ENCODE assay signal across 24 cellular contexts in genomic region chr3:102737353-102737752, GRCh38.
DNase-seq lines count a peak whose midpoint lies in the region; ATAC-seq, FAIRE-seq and TF ChIP-seq lines count a peak whose summit lies in the region.
"Had no signal": no experiment of that assay in that cellular context is flagged by ENCODE, and none has a peak within 500 bp of the region (broad histone marks: within the 10 kb centered on the region; RNA-seq: fewer than 3 reads in every experiment).

No MANE protein-coding gene starts in this region.

- H3K27ac ChIP-seq in right atrium auricular region (no peak overlapping the region), mesendoderm (ENCODE audit: low read depth, low read length) (no peak overlapping the region)
- H3K27ac ChIP-seq: 22Rv1, A549, BLaER1, HL-60 had no signal

- no peak overlapping the region for H2BK120ac ChIP-seq in mesendoderm (ENCODE audit: low read depth, low read length)

- peak; percentile 10 for ATAC-seq in Right ventricle myocardium inferior
- peak; percentile 44 for ATAC-seq in WTC11
- ATAC-seq in left ventricle myocardium superior: peak; percentile 22
- no peak for ATAC-seq in natural killer cell treated with Interleukin-12 subunit alpha and Interleukin-12 subunit beta and Interleukin-15 and Interleukin-18, amount 100 ng/mL, for 72 hours
- ATAC-seq: A549; CD8-positive, alpha-beta T cell; K562 had no signal

- CTCF ChIA-PET in WTC11 (lab: Charles Lee): interaction anchor here (1.0 kb wide), 1 partner anchor 509 kb away, joined by 3 read pairs; no protein-coding TSS in a partner anchor

- FAIRE-seq in H54 (lab: Jason Lieb, UNC): no peak
- FAIRE-seq: A549, G401.6, GM12891, GM19239, K562 had no signal

- H3K36me3 ChIP-seq in right atrium auricular region (no peaks in the 10 kb centered on the region), mesendoderm (ENCODE audit: control insufficient read depth, insufficient read depth, low read length) (no peaks in the 10 kb centered on the region)
- H3K36me3 ChIP-seq: BLaER1 had no signal

- 0 out of 2 replicates have a peak, but pooled peaks cover 3% of the 10 kb centered on the region for H3K36me3 Mint-ChIP-seq in WTC11
- no peaks in the 10 kb centered on the region for H3K36me3 Mint-ChIP-seq in natural killer cell treated with Interleukin-12 subunit alpha and Interleukin-12 subunit beta and Interleukin-15 and Interleukin-18, amount 100 ng/mL, for 72 hours
- H3K36me3 Mint-ChIP-seq: CD14-positive monocyte; CD8-positive, alpha-beta T cell had no signal

- H2AK5ac ChIP-seq in mesendoderm (ENCODE audit: low read length): no peak overlapping the region

- POLR2A ChIA-PET in WTC11 (lab: Charles Lee): no interaction called here

- H3K4me3 Mint-ChIP-seq in WTC11: no peak overlapping the region
- no peak overlapping the region for H3K4me3 Mint-ChIP-seq in natural killer cell treated with Interleukin-12 subunit alpha and Interleukin-12 subunit beta and Interleukin-15 and Interleukin-18, amount 100 ng/mL, for 72 hours
- H3K4me3 Mint-ChIP-seq: CD14-positive monocyte; CD8-positive, alpha-beta T cell had no signal

- H2BK5ac ChIP-seq in mesendoderm (ENCODE audit: low read length): no peak overlapping the region

- peaks cover 0 to 11% of the 10 kb centered on the region in 2 donors for H3K4me1 ChIP-seq in right atrium auricular region
- H3K4me1 ChIP-seq in mesendoderm (ENCODE audit: control insufficient read depth, low read depth, low read length): no peaks in the 10 kb centered on the region
- H3K4me1 ChIP-seq: BLaER1 had no signal

- intact Hi-C loops in Right ventricle myocardium inferior (cut with DNase I) (loop anchor here (1.0 to 10.0 kb wide), 3 partner anchors 40 to 503 kb away; no protein-coding TSS in a partner anchor), left ventricle myocardium superior (cut with micrococcal nuclease) (no loop called here)

- H3K79me1 ChIP-seq in mesendoderm (ENCODE audit: low read length): no peaks in the 10 kb centered on the region

- H3K4me1 Mint-ChIP-seq in WTC11: peaks cover 24% of the 10 kb centered on the region
- no peaks in the 10 kb centered on the region for H3K4me1 Mint-ChIP-seq in natural killer cell treated with Interleukin-12 subunit alpha and Interleukin-12 subunit beta and Interleukin-15 and Interleukin-18, amount 100 ng/mL, for 72 hours (ENCODE audit: low read depth in 2 of 2)
- H3K4me1 Mint-ChIP-seq: CD14-positive monocyte had no signal

- TF ChIP-seq POLR2A in H54 (IDR thresholded peaks at IDR 0.05; ENCODE audit: low read depth, low read length): no peak

- DNase-seq in Right ventricle myocardium inferior (ENCODE audit: missing footprints) (no peak), right atrium auricular region (ENCODE audit: low spot score) (no peak), WTC11 (ENCODE audit: low spot score) (no peak), left ventricle myocardium superior (no peak), mesendoderm (peak; percentile 27), H54 (ENCODE audit: insufficient read length, low spot score) (no peak), DMS79 treated with DMSO at 0.1 percent for 48 hours (lab: John Stamatoyannopoulos, UW) (no peak)
- DNase-seq in natural killer cell treated with Interleukin-12 subunit alpha and Interleukin-12 subunit beta and Interleukin-15 and Interleukin-18, amount 100 ng/mL, for 72 hours (ENCODE audit: low spot score): no peak
- DNase-seq: Calu3; CD8-positive, alpha-beta T cell; DND-41; EL; GOT3; HCEC 1CT; IMR-90 had no signal

- WGBS in mesendoderm (ENCODE audit: extremely low coverage, insufficient coverage, low lambda C conversion rate): no CpG with 5 or more reads among the region's 3 CpGs

- H3K4me3 ChIP-seq in right atrium auricular region (no peak overlapping the region), mesendoderm (ENCODE audit: low read length) (no peak overlapping the region)
- H3K4me3 ChIP-seq: A549, BLaER1, K562 had no signal

- H3K23ac ChIP-seq in mesendoderm (ENCODE audit: low read length): no peak overlapping the region

- no peak overlapping the region for H3K9ac ChIP-seq in mesendoderm (ENCODE audit: low read length)
- H3K9ac ChIP-seq: BLaER1 had no signal

- peaks cover 4% of the 10 kb centered on the region for H3K9me3 Mint-ChIP-seq in WTC11
- no peaks in the 10 kb centered on the region for H3K9me3 Mint-ChIP-seq in natural killer cell treated with Interleukin-12 subunit alpha and Interleukin-12 subunit beta and Interleukin-15 and Interleukin-18, amount 100 ng/mL, for 72 hours
- H3K9me3 Mint-ChIP-seq: CD8-positive, alpha-beta T cell had no signal

- H4K8ac ChIP-seq in mesendoderm (ENCODE audit: low read depth, low read length): no peak overlapping the region

- TF ChIP-seq CTCF in right atrium auricular region (IDR thresholded peaks at IDR 0.05) (no peak), WTC11 (IDR thresholded peaks at IDR 0.05) (no peak)

- no peak overlapping the region for H3K4me2 ChIP-seq in mesendoderm (ENCODE audit: low read length)
- H3K4me2 ChIP-seq: A549, BLaER1 had no signal

- no peak overlapping the region for H2BK15ac ChIP-seq in mesendoderm (replicated peaks; ENCODE audit: low read depth)

- no peak overlapping the region for H3K27ac Mint-ChIP-seq in WTC11
- H3K27ac Mint-ChIP-seq in natural killer cell treated with Interleukin-12 subunit alpha and Interleukin-12 subunit beta and Interleukin-15 and Interleukin-18, amount 100 ng/mL, for 72 hours: no peak overlapping the region
- H3K27ac Mint-ChIP-seq: CD14-positive monocyte; CD8-positive, alpha-beta T cell had no signal

- H3K4ac ChIP-seq in mesendoderm (ENCODE audit: low read depth, low read length): no peak overlapping the region

- no peaks in the 10 kb centered on the region for H3K27me3 Mint-ChIP-seq in WTC11 (ENCODE audit: low read depth)
- H3K27me3 Mint-ChIP-seq in natural killer cell treated with Interleukin-12 subunit alpha and Interleukin-12 subunit beta and Interleukin-15 and Interleukin-18, amount 100 ng/mL, for 72 hours: no peaks in the 10 kb centered on the region

- no peak overlapping the region for H3K18ac ChIP-seq in mesendoderm (ENCODE audit: low read length)

- no peaks in the 10 kb centered on the region for H3K9me3 ChIP-seq in right atrium auricular region
- H3K9me3 ChIP-seq: A549, BLaER1 had no signal

- H4K5ac ChIP-seq in mesendoderm (ENCODE audit: low read length): no peak overlapping the region

- no peaks in the 10 kb centered on the region for H3K79me2 ChIP-seq in mesendoderm (ENCODE audit: control insufficient read depth, insufficient read depth, low read length)

- H3K56ac ChIP-seq in mesendoderm (ENCODE audit: low read length): no peak overlapping the region

- H3K27me3 ChIP-seq in right atrium auricular region: no peaks in the 10 kb centered on the region
- no peaks in the 10 kb centered on the region for H3K27me3 ChIP-seq in mesendoderm (ENCODE audit: insufficient read depth, low read length, poor library complexity)
- H3K27me3 ChIP-seq: BLaER1 had no signal

TF ChIP-seq in WTC11, 78 proteins besides CTCF, POLR2A, EP300 and RAD21:
- no peak for TF ChIP-seq OVOL2 (CRISPR knock-in tag; IDR thresholded peaks at IDR 0.05; ENCODE audit: borderline replicate concordance)
- no peak for TF ChIP-seq ZNF425 (CRISPR knock-in tag; conservative IDR thresholded peaks at IDR 0.05)
- no peak for TF ChIP-seq TEAD1 (CRISPR knock-in tag; IDR thresholded peaks at IDR 0.05)
- TF ChIP-seq FOXP1 (CRISPR knock-in tag; IDR thresholded peaks at IDR 0.05; ENCODE audit: borderline replicate concordance): no peak
TF ChIP-seq in WTC11: peak in this region for 0.

Comparison
In these comparisons a context has a peak if more than half of its experiments do, and no peak if none do; other contexts are left out.
1. ATAC-seq: peak in Right ventricle myocardium inferior (single experiment), WTC11 (single experiment) and left ventricle myocardium superior (single experiment); none in natural killer cell treated with Interleukin-12 subunit alpha and Interleukin-12 subunit beta and Interleukin-15 and Interleukin-18, amount 100 ng/mL, for 72 hours (0 of 2).